Comparison of ENCODE assay signal across 8 cellular contexts in genomic region chr9:111599948-111600343, GRCh38. TPM values are rescaled to one million over a fixed set of nuclear protein-coding genes. Genes with fewer than 3 reads are reported as not detected.
DNase-seq lines count a peak whose midpoint lies in the region; ATAC-seq, FAIRE-seq and TF ChIP-seq lines count a peak whose summit lies in the region.

No MANE protein-coding gene starts in this region.

- TF ChIP-seq POLR2A in spleen (IDR thresholded peaks at IDR 0.05) (no peak), GM12891 (IDR thresholded peaks at IDR 0.05; ENCODE audit: low read depth, low read length) (no peak)

- H3K4me3 ChIP-seq in ascending aorta (peak overlapping the region; percentile 74 to 85), spleen (peak overlapping the region; percentile 48 to 74 (median 55))

- peak; percentile 7 for ATAC-seq in HG02852 (IDR thresholded peaks at IDR 0.05; ENCODE audit: unreplicated experiment)

- WGBS in spleen, 5 donors = 45 to 60% (median 54%) methylated on average over 3 to 17 of the region's 17 CpGs

- DNase-seq in ascending aorta (ENCODE audit: low spot score in 2 of 2) (no peak), iPS-NIHi7 (ENCODE audit: extremely low spot score) (peak; percentile 25), spleen (no peak), AG08396 (ENCODE audit: low spot score) (no peak), GM12891 (ENCODE audit: insufficient read length, low spot score) (no peak), midbrain (lab: John Stamatoyannopoulos, UW) (no peak), A172 (ENCODE audit: low spot score) (no peak)

- TF ChIP-seq CTCF in ascending aorta (IDR thresholded peaks at IDR 0.05) (no peak), spleen (IDR thresholded peaks at IDR 0.05 in 8 of 11, conservative IDR thresholded peaks at IDR 0.05 in 3 of 11) (no peak)

- peaks cover 6 to 19% of the 10 kb centered on the region in 2 donors for H3K36me3 ChIP-seq in ascending aorta
- peaks cover 0 to 7% (median 0%) of the 10 kb centered on the region in 6 donors for H3K36me3 ChIP-seq in spleen

- no peak for FAIRE-seq in GM12891 (lab: Jason Lieb, UNC)

- intact Hi-C loops in ascending aorta (cut with DNase I) (loop anchor here (1.0 to 5.0 kb wide), 4 partner anchors 31 to 477 kb away; partner anchors contain the start of genes DNAJC25, GNG10 and UGCG), spleen (cut with DNase I; ENCODE audit: low total_unique reads) (no loop called here)

- no peaks in the 10 kb centered on the region for H3K27me3 ChIP-seq in ascending aorta
- H3K27me3 ChIP-seq in spleen (replicated peaks in 1 of 7) = peaks cover 0 to 40% (median 11%) of the 10 kb centered on the region in 7 donors

- peaks cover 0 to 7% of the 10 kb centered on the region in 2 donors for H3K4me1 ChIP-seq in ascending aorta
- peaks cover 0 to 30% (median 27%) of the 10 kb centered on the region in 6 donors for H3K4me1 ChIP-seq in spleen

- H3K9me3 ChIP-seq in ascending aorta = no peaks in the 10 kb centered on the region
- H3K9me3 ChIP-seq in spleen = no peaks in the 10 kb centered on the region

- H3K27ac ChIP-seq in ascending aorta (peak overlapping the region; percentile 78 to 86), spleen (peak overlapping the region in 7 of 8 donors; percentile 63 to 82 (median 74))

TF ChIP-seq in GM12891, 5 proteins besides CTCF, POLR2A, EP300 and RAD21:
- no peak for TF ChIP-seq POU2F2 (IDR thresholded peaks at IDR 0.05; ENCODE audit: low read depth, low read length)
- TF ChIP-seq TAF1 (IDR thresholded peaks at IDR 0.05; ENCODE audit: low read depth, low read length) = no peak
- no peak for TF ChIP-seq PAX5 (IDR thresholded peaks at IDR 0.05; ENCODE audit: insufficient read depth, low read length, severe bottlenecking)
- no peak for TF ChIP-seq POLR2AphosphoS5 (IDR thresholded peaks at IDR 0.05; ENCODE audit: low read depth, low read length)
- no peak for TF ChIP-seq SPI1 (IDR thresholded peaks at IDR 0.05; ENCODE audit: low read depth, low read length)
TF ChIP-seq in GM12891: peak in this region for 0.

RNA-seq across cellular contexts. Expression of gene PTGR1, which starts 0.5 kb away (rescaled TPM):
- 86.2 TPM for total RNA-seq in ascending aorta
- 10 to 100 TPM in 4 of 7 donors, 1 to 10 TPM in 3; 7.1 to 14.6 (median 11.8) TPM for total RNA-seq in spleen
- 1 to 10 TPM; 2.8 to 4.1 (median 3.2) TPM for polyA plus RNA-seq in spleen
- polyA plus RNA-seq in GM12891 (2012; ENCODE audit: low read depth, missing spikeins) = 26.5 TPM
- 12.1 and 13.0 TPM in 2 replicates for total RNA-seq in A172 (2014; rRNA removed; shearing (Covaris generic))

RNA-seq across cellular contexts. Expression of gene DNAJC25, which starts 31.2 kb away (rescaled TPM):
- total RNA-seq in ascending aorta (2.2 TPM), spleen (1 to 10 TPM; 3.3 to 6.0 (median 4.1) TPM)
- polyA plus RNA-seq in spleen = 1 to 10 TPM; 3.1 to 3.4 (median 3.3) TPM
- 4.2 TPM for polyA plus RNA-seq in GM12891 (2012; ENCODE audit: low read depth, missing spikeins)
- total RNA-seq in A172 (2014; rRNA removed; shearing (Covaris generic)) = 7.0 and 8.7 TPM in 2 replicates
